In genomic region chr4:139540637-139541036, GRCh38 we compare ENCODE assay signal across 26 cellular contexts. TPM values are rescaled to one million over a fixed set of nuclear protein-coding genes. Genes with fewer than 3 reads are reported as not detected.
A peak's percentile ranks its signal among the peaks of the same experiment; 100 is the strongest.
DNase-seq lines count a peak whose midpoint lies in the region; ATAC-seq, FAIRE-seq and TF ChIP-seq lines count a peak whose summit lies in the region.
"Had no signal": no experiment of that assay in that cellular context is flagged by ENCODE, and none has a peak within 500 bp of the region (broad histone marks: within the 10 kb centered on the region; RNA-seq: fewer than 3 reads in every experiment).

No MANE protein-coding gene starts in this region.

- intact Hi-C loops in thyroid gland (cut with DNase I) = no loop called here

- H4K20me1 ChIP-seq in astrocyte (ENCODE audit: insufficient read depth, low read length) (peaks cover 45% of the 10 kb centered on the region), osteoblast (ENCODE audit: insufficient read depth, low read length) (peaks cover 22% of the 10 kb centered on the region)

- H3K4me2 ChIP-seq in astrocyte (ENCODE audit: low read length) (peak overlapping the region; percentile 27), osteoblast (ENCODE audit: insufficient read depth, low read length) (peak overlapping the region; percentile 5)

- H3K36me3 ChIP-seq in astrocyte (ENCODE audit: insufficient read depth, low read length) (peaks cover 2% of the 10 kb centered on the region), osteoblast (ENCODE audit: insufficient read depth, low read length) (peaks cover 11% of the 10 kb centered on the region), thyroid gland (peaks cover 2 to 5% of the 10 kb centered on the region in 2 donors)

- peak overlapping the region; percentile 30 for H3K27ac ChIP-seq in astrocyte (ENCODE audit: low read depth, low read length)
- H3K27ac ChIP-seq in osteoblast (ENCODE audit: low read depth, low read length) = no peak overlapping the region
- no peak overlapping the region for H3K27ac ChIP-seq in thyroid gland

- no peaks in the 10 kb centered on the region for H3K9me3 ChIP-seq in astrocyte (ENCODE audit: insufficient read depth, low read depth, low read length)
- H3K9me3 ChIP-seq in osteoblast (ENCODE audit: low read depth, low read length) = no peaks in the 10 kb centered on the region
- H3K9me3 ChIP-seq in thyroid gland = no peaks in the 10 kb centered on the region
- H3K9me3 ChIP-seq: MG63 had no signal

- H3K27me3 ChIP-seq in astrocyte (ENCODE audit: insufficient read depth, low read length) (no peaks in the 10 kb centered on the region), osteoblast (ENCODE audit: insufficient read depth, low read length) (no peaks in the 10 kb centered on the region), thyroid gland (no peaks in the 10 kb centered on the region)
- H3K27me3 ChIP-seq: MG63 had no signal

- peaks cover 13% of the 10 kb centered on the region for H3K4me1 Mint-ChIP-seq in astrocyte (ENCODE audit: low read depth, unreplicated experiment)
- no peaks in the 10 kb centered on the region for H3K4me1 Mint-ChIP-seq in activated naive CD8-positive, alpha-beta T cell treated with anti-CD3 and anti-CD28 coated beads, Interleukin-2, amount 50 U/mL, for 24 hours

- H3K9ac ChIP-seq in astrocyte (ENCODE audit: low read length) = no peak overlapping the region

- peaks cover 16% of the 10 kb centered on the region for H3K36me3 Mint-ChIP-seq in astrocyte (ENCODE audit: low read depth, unreplicated experiment)
- H3K36me3 Mint-ChIP-seq in activated naive CD8-positive, alpha-beta T cell treated with anti-CD3 and anti-CD28 coated beads, Interleukin-2, amount 50 U/mL, for 24 hours (ENCODE audit: low read depth) = peaks cover 9% of the 10 kb centered on the region

- no peak for ATAC-seq in activated naive CD8-positive, alpha-beta T cell treated with anti-CD3 and anti-CD28 coated beads, Interleukin-2, amount 50 U/mL, for 24 hours
- ATAC-seq in GM18909 (IDR thresholded peaks at IDR 0.05; ENCODE audit: poor library complexity, unreplicated experiment) = no peak

- H3K4me1 ChIP-seq in astrocyte (ENCODE audit: insufficient read depth, low read length) (peaks cover 7% of the 10 kb centered on the region), osteoblast (ENCODE audit: insufficient read depth, low read length) (peaks cover 17% of the 10 kb centered on the region), thyroid gland (peaks cover 0 to 3% of the 10 kb centered on the region in 2 donors)

- DNase-seq in AG20443 (ENCODE audit: low spot score) = peak; percentile 25
- DNase-seq in astrocyte (ENCODE audit: low read depth) = peak; percentile 70
- DNase-seq in fibroblast of pulmonary artery (ENCODE audit: low read depth) = peak; percentile 53
- DNase-seq in osteoblast (ENCODE audit: insufficient read length, low spot score, missing footprints) = no peak
- no peak for DNase-seq in thyroid gland
- no peak for DNase-seq in cerebellar nuclear complex (lab: John Stamatoyannopoulos, UW)
- no peak for DNase-seq in activated naive CD8-positive, alpha-beta T cell treated with anti-CD3 and anti-CD28 coated beads, Interleukin-2, amount 50 U/mL, for 24 hours
- DNase-seq: C1 segment of cervical spinal cord; CD4-positive, alpha-beta memory T cell; COR-L47; DMS53; HCEC 1CT; IMR-90; KG1; MG63; NCI-H1105 treated with DMSO at 0.1 percent for 48 hours; NCI-H146; NCI-H1930; NCI-H446; NCI-H524 treated with DMSO at 0.1 percent for 48 hours; NCI-H774 had no signal

- TF ChIP-seq CTCF in astrocyte (IDR thresholded peaks at IDR 0.05; ENCODE audit: insufficient read depth, low read depth, low read length) = no peak
- no peak for TF ChIP-seq CTCF in fibroblast of pulmonary artery (IDR thresholded peaks at IDR 0.05; ENCODE audit: low read length, missing control alignments)
- no peak for TF ChIP-seq CTCF in osteoblast (IDR thresholded peaks at IDR 0.05; ENCODE audit: extremely low read depth, low read depth, low read length)
- TF ChIP-seq CTCF in thyroid gland (IDR thresholded peaks at IDR 0.05) = no peak

- H3K4me3 Mint-ChIP-seq in astrocyte (ENCODE audit: unreplicated experiment) = no peak overlapping the region
- H3K4me3 Mint-ChIP-seq in activated naive CD8-positive, alpha-beta T cell treated with anti-CD3 and anti-CD28 coated beads, Interleukin-2, amount 50 U/mL, for 24 hours = no peak overlapping the region
- H3K4me3 Mint-ChIP-seq: CD4-positive, alpha-beta memory T cell had no signal

- H3K79me2 ChIP-seq in astrocyte (ENCODE audit: insufficient read depth, low read length) (peaks cover 60% of the 10 kb centered on the region), osteoblast (ENCODE audit: insufficient read depth, low read length) (peaks cover 77% of the 10 kb centered on the region)

- no peak for TF ChIP-seq POLR2A in thyroid gland (IDR thresholded peaks at IDR 0.05)

- no peak overlapping the region for H3K4me3 ChIP-seq in astrocyte (ENCODE audit: insufficient read depth, low read depth, low read length)
- no peak overlapping the region for H3K4me3 ChIP-seq in fibroblast of pulmonary artery (replicated peaks; ENCODE audit: low read depth, low read length)
- no peak overlapping the region for H3K4me3 ChIP-seq in osteoblast (ENCODE audit: insufficient read depth, low read length)
- H3K4me3 ChIP-seq in thyroid gland (replicated peaks in 1 of 3) = no peak overlapping the region
- H3K4me3 ChIP-seq: MG63 had no signal

- no peaks in the 10 kb centered on the region for H3K9me3 Mint-ChIP-seq in astrocyte (ENCODE audit: unreplicated experiment)
- H3K9me3 Mint-ChIP-seq in activated naive CD8-positive, alpha-beta T cell treated with anti-CD3 and anti-CD28 coated beads, Interleukin-2, amount 50 U/mL, for 24 hours = no peaks in the 10 kb centered on the region
- H3K9me3 Mint-ChIP-seq: CD4-positive, alpha-beta memory T cell had no signal

- no peak overlapping the region for H3K27ac Mint-ChIP-seq in astrocyte (ENCODE audit: unreplicated experiment)
- no peak overlapping the region for H3K27ac Mint-ChIP-seq in activated naive CD8-positive, alpha-beta T cell treated with anti-CD3 and anti-CD28 coated beads, Interleukin-2, amount 50 U/mL, for 24 hours
- H3K27ac Mint-ChIP-seq: CD4-positive, alpha-beta memory T cell had no signal

- WGBS in thyroid gland, 2 donors = 78 to 89% methylated on average over 4 of the region's 4 CpGs

- FAIRE-seq in astrocyte (lab: Jason Lieb, UNC) = no peak
- FAIRE-seq: A204.1, GM18507, H1, RCC 7860 had no signal

- no peaks in the 10 kb centered on the region for H3K27me3 Mint-ChIP-seq in astrocyte (ENCODE audit: low read depth, unreplicated experiment)
- no peaks in the 10 kb centered on the region for H3K27me3 Mint-ChIP-seq in activated naive CD8-positive, alpha-beta T cell treated with anti-CD3 and anti-CD28 coated beads, Interleukin-2, amount 50 U/mL, for 24 hours
- H3K27me3 Mint-ChIP-seq: CD4-positive, alpha-beta memory T cell had no signal

- H2AFZ ChIP-seq in astrocyte (ENCODE audit: low read depth, low read length) = no peak overlapping the region
- H2AFZ ChIP-seq in osteoblast (ENCODE audit: low read length) = no peak overlapping the region

RNA-seq across cellular contexts. Expression of gene SETD7, which starts 15.4 kb away (rescaled TPM):
- total RNA-seq in astrocyte (51.4 and 55.0 TPM in 2 replicates), osteoblast (99.5 and 108 TPM in 2 replicates), thyroid gland (10 to 100 TPM; 33.3 to 73.0 (median 37.1) TPM)

Comparison
In these comparisons a context has a peak if more than half of its experiments do, and no peak if none do; other contexts are left out.
1. DNase-seq: peak in AG20443 (single experiment), astrocyte (single experiment) and fibroblast of pulmonary artery (single experiment); none in osteoblast (single experiment), thyroid gland (0 of 2), cerebellar nuclear complex (0 of 2) and activated naive CD8-positive, alpha-beta T cell treated with anti-CD3 and anti-CD28 coated beads, Interleukin-2, amount 50 U/mL, for 24 hours (single experiment).